Comparison of ENCODE assay signal across 8 cellular contexts in the genomic region with DNA sequence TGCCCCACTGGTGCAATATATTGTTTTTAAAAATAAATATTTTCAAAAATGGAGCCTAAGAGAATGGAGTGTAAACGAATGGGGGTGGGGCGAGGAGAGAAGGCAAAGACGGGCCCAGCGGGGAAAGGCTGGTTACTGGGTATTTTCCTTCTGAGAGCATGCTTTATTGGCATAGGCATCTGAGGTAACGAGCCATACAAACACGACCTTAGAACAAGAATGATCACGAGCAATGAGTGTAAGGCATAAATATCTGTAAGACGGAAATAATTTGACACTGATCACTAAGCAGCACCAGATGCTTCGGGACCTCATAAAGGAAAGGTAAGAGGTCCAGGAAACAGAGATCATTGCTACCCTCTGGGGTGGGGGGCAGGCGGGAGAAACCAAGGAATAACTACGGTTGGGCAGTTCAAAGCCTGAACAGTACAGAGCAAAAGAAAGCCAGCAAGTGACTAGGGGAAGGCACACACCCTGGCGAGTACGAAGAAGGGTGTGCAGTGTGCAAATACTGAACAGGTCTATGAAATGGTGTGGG. TPM values are rescaled to one million over a fixed set of nuclear protein-coding genes. Genes with fewer than 3 reads are reported as not detected.
DNase-seq lines count a peak whose midpoint lies in the region; ATAC-seq, FAIRE-seq and TF ChIP-seq lines count a peak whose summit lies in the region.

No MANE protein-coding gene starts in this region.

- no peak for TF ChIP-seq EP300 in A549 (IDR thresholded peaks at IDR 0.05)

- H3K4me3 Mint-ChIP-seq in stimulated activated naive B cell treated with anti-CD40 and anti-IgM and Interleukin-4, amounts not matched to agents 10 μg/mL and 1 μg/mL and 100 μg/mL, for 72 hours = no peak overlapping the region
- no peak overlapping the region for H3K4me3 Mint-ChIP-seq in type B pancreatic cell
- no peak overlapping the region for H3K4me3 Mint-ChIP-seq in activated T-cell treated with anti-CD3 and anti-CD28 coated beads, Interleukin-2, amount 50 U/mL, for 24 hours

- ATAC-seq in A549 = peak in 1 of 2 experiments; percentile 13; a peak in 4 of 6 replicates
- no peak for ATAC-seq in stimulated activated naive B cell treated with anti-CD40 and anti-IgM and Interleukin-4, amounts not matched to agents 10 μg/mL and 1 μg/mL and 100 μg/mL, for 72 hours (replicated peaks)

- no peaks in the 10 kb centered on the region for H3K9me3 Mint-ChIP-seq in stimulated activated naive B cell treated with anti-CD40 and anti-IgM and Interleukin-4, amounts not matched to agents 10 μg/mL and 1 μg/mL and 100 μg/mL, for 72 hours
- H3K9me3 Mint-ChIP-seq in type B pancreatic cell = no peaks in the 10 kb centered on the region
- no peaks in the 10 kb centered on the region for H3K9me3 Mint-ChIP-seq in activated T-cell treated with anti-CD3 and anti-CD28 coated beads, Interleukin-2, amount 50 U/mL, for 24 hours

- H3K4me3 ChIP-seq in A549 (peak overlapping the region; percentile 78), GM12864 (ENCODE audit: low read depth, low read length) (peak overlapping the region; percentile 93), astrocyte of the cerebellum (ENCODE audit: low read depth, low read length) (peak overlapping the region; percentile 86)

- FAIRE-seq in A549 (lab: Jason Lieb, UNC) = no peak

- CTCF ChIA-PET in A549 (lab: Yijun Ruan, JAX) = interaction anchor here (1.0 to 10.3 kb wide), 8 partner anchors 8 to 310 kb away, joined by 3 to 536 read pairs (median 30); no protein-coding TSS in a partner anchor

- DNase-seq in A549 (ENCODE audit: low read depth in 1 of 2, low spot score in 1 of 2) (peak in 1 of 2 experiments; percentile 57), GM12864 (ENCODE audit: low read depth) (no peak), NCI-H524 treated with DMSO at 0.1 percent for 48 hours (lab: John Stamatoyannopoulos, UW) (peak; percentile 66), astrocyte of the cerebellum (ENCODE audit: low read depth) (no peak), iPS-NIHi11 (ENCODE audit: low spot score) (peak; percentile 33), type B pancreatic cell (ENCODE audit: extremely low spot score, unreplicated experiment) (no peak)
- DNase-seq in stimulated activated naive B cell treated with anti-CD40 and anti-IgM and Interleukin-4, amounts not matched to agents 10 μg/mL and 1 μg/mL and 100 μg/mL, for 72 hours = no peak
- DNase-seq in activated T-cell treated with anti-CD3 and anti-CD28 coated beads, Interleukin-2, amount 50 U/mL, for 24 hours = no peak

- H3K4me1 Mint-ChIP-seq in stimulated activated naive B cell treated with anti-CD40 and anti-IgM and Interleukin-4, amounts not matched to agents 10 μg/mL and 1 μg/mL and 100 μg/mL, for 72 hours = peaks cover 17 to 38% of the 10 kb centered on the region in 2 donors
- H3K4me1 Mint-ChIP-seq in type B pancreatic cell (ENCODE audit: unreplicated experiment) = peaks cover 14% of the 10 kb centered on the region
- peaks cover 32% of the 10 kb centered on the region for H3K4me1 Mint-ChIP-seq in activated T-cell treated with anti-CD3 and anti-CD28 coated beads, Interleukin-2, amount 50 U/mL, for 24 hours (ENCODE audit: low read depth)

- peak overlapping the region; percentile 91 to 95 for H3K27ac ChIP-seq in A549

- TF ChIP-seq RAD21 in A549 (conservative IDR thresholded peaks at IDR 0.05 in 1 of 2, IDR thresholded peaks at IDR 0.05 in 1 of 2) = no peak

- H3K27me3 Mint-ChIP-seq in stimulated activated naive B cell treated with anti-CD40 and anti-IgM and Interleukin-4, amounts not matched to agents 10 μg/mL and 1 μg/mL and 100 μg/mL, for 72 hours = no peaks in the 10 kb centered on the region
- no peaks in the 10 kb centered on the region for H3K27me3 Mint-ChIP-seq in type B pancreatic cell
- H3K27me3 Mint-ChIP-seq in activated T-cell treated with anti-CD3 and anti-CD28 coated beads, Interleukin-2, amount 50 U/mL, for 24 hours = no peaks in the 10 kb centered on the region

- peaks cover 4 to 8% of the 10 kb centered on the region in 2 donors for H3K36me3 Mint-ChIP-seq in stimulated activated naive B cell treated with anti-CD40 and anti-IgM and Interleukin-4, amounts not matched to agents 10 μg/mL and 1 μg/mL and 100 μg/mL, for 72 hours
- no peaks in the 10 kb centered on the region for H3K36me3 Mint-ChIP-seq in type B pancreatic cell
- H3K36me3 Mint-ChIP-seq in activated T-cell treated with anti-CD3 and anti-CD28 coated beads, Interleukin-2, amount 50 U/mL, for 24 hours (ENCODE audit: low read depth) = peaks cover 19% of the 10 kb centered on the region

- H3K27ac Mint-ChIP-seq in stimulated activated naive B cell treated with anti-CD40 and anti-IgM and Interleukin-4, amounts not matched to agents 10 μg/mL and 1 μg/mL and 100 μg/mL, for 72 hours = peak overlapping the region; percentile 97
- H3K27ac Mint-ChIP-seq in type B pancreatic cell = no peak overlapping the region
- no peak overlapping the region for H3K27ac Mint-ChIP-seq in activated T-cell treated with anti-CD3 and anti-CD28 coated beads, Interleukin-2, amount 50 U/mL, for 24 hours

- peak overlapping the region; percentile 86 for H3K4me2 ChIP-seq in A549

- in situ Hi-C loops in astrocyte of the cerebellum (cut with HindIII; ENCODE audit: low sequenced_read_pairs) = no loop called here

- TF ChIP-seq POLR2A in A549 (IDR thresholded peaks at IDR 0.05; ENCODE audit: low read length) = no peak

- peaks cover 31% of the 10 kb centered on the region for H3K4me1 ChIP-seq in A549

- no peaks in the 10 kb centered on the region for H3K9me3 ChIP-seq in A549

- under 1% methylated on average over 13 of the region's 13 CpGs for WGBS in A549 (ENCODE audit: missing lambda C conversion rate)

- TF ChIP-seq CTCF in A549 (IDR thresholded peaks at IDR 0.05) (no peak), GM12864 (IDR thresholded peaks at IDR 0.05; ENCODE audit: low read depth, low read length, missing control alignments) (no peak), astrocyte of the cerebellum (IDR thresholded peaks at IDR 0.05; ENCODE audit: low read depth, low read length, missing control alignments) (no peak), type B pancreatic cell (conservative IDR thresholded peaks at IDR 0.05) (no peak)

- POLR2A ChIA-PET in A549 (lab: Yijun Ruan, JAX) = interaction anchor here (0.9 to 1.2 kb wide), 2 partner anchors 80 to 362 kb away, joined by 3 to 6 read pairs; a partner anchor contains a TSS

TF ChIP-seq in A549, 52 proteins besides CTCF, POLR2A, EP300 and RAD21:
- TF ChIP-seq PHF8 (IDR thresholded peaks at IDR 0.05; ENCODE audit: borderline replicate concordance, low read depth) = no peak
- TF ChIP-seq JUNB (IDR thresholded peaks at IDR 0.05) = 0 out of 2 replicates have a peak, but pooled peaks have one; percentile 18

RNA-seq across cellular contexts. Expression of a gene that starts 1.0 kb away (rescaled TPM):
- polyA plus RNA-seq in A549 (2011; rRNA removed) (24.5 and 24.8 TPM in 2 replicates), A549 (2017; fragmentation: RNase III; extraction: RNeasy Plus Mini Kit Qiagen cat#74134 plus additional on column Dnase treatment) (20.1 to 23.1 TPM (median 20.7 TPM) in 3 replicates)
- 18.0 and 21.0 TPM in 2 replicates for polyA plus RNA-seq in A549 (2012; cell fraction: cytosol; rRNA removed)
- polyA plus RNA-seq in A549 (2012; cell fraction: nucleus; rRNA removed) = 9.9 and 13.7 TPM in 2 replicates
- 35.6 and 37.2 TPM in 2 replicates for polyA minus RNA-seq in A549 (2011; rRNA and poly(A)+ RNA removed)
- total RNA-seq in type B pancreatic cell (ENCODE audit: low replicate concordance) = 23.8 and 29.7 TPM in 2 replicates

RNA-seq across cellular contexts. Expression of a gene that starts 12.4 kb away (rescaled TPM):
- 0.36 and 0.65 TPM in 2 replicates for polyA plus RNA-seq in A549 (2011; rRNA removed)
- 0.13 and 0.20 TPM in 2 replicates for polyA plus RNA-seq in A549 (2012; cell fraction: cytosol; rRNA removed)
- 0.02 and 0.04 TPM in 2 replicates for polyA plus RNA-seq in A549 (2012; cell fraction: nucleus; rRNA removed)
- 1.6 to 2.6 TPM (median 1.8 TPM) in 3 replicates for polyA plus RNA-seq in A549 (2017; fragmentation: RNase III; extraction: RNeasy Plus Mini Kit Qiagen cat#74134 plus additional on column Dnase treatment)
- 0.17 and 0.97 TPM in 2 replicates for polyA minus RNA-seq in A549 (2011; rRNA and poly(A)+ RNA removed)
- 0.29 and 0.43 TPM in 2 replicates for total RNA-seq in type B pancreatic cell (ENCODE audit: low replicate concordance)

Comparison
In these comparisons a context has a peak if more than half of its experiments do, and no peak if none do; other contexts are left out.
1. DNase-seq: peak in NCI-H524 treated with DMSO at 0.1 percent for 48 hours (single experiment) and iPS-NIHi11 (single experiment); none in GM12864 (single experiment), astrocyte of the cerebellum (single experiment), stimulated activated naive B cell treated with anti-CD40 and anti-IgM and Interleukin-4, amounts not matched to agents 10 μg/mL and 1 μg/mL and 100 μg/mL, for 72 hours (single experiment), type B pancreatic cell (single experiment) and activated T-cell treated with anti-CD3 and anti-CD28 coated beads, Interleukin-2, amount 50 U/mL, for 24 hours (single experiment).
2. Peak in every context shown above with its lines, with median percentiles within 50 percentile points of each other: H3K4me3 ChIP-seq.